13 cellular contexts compared by ENCODE assay signal in the genomic region with DNA sequence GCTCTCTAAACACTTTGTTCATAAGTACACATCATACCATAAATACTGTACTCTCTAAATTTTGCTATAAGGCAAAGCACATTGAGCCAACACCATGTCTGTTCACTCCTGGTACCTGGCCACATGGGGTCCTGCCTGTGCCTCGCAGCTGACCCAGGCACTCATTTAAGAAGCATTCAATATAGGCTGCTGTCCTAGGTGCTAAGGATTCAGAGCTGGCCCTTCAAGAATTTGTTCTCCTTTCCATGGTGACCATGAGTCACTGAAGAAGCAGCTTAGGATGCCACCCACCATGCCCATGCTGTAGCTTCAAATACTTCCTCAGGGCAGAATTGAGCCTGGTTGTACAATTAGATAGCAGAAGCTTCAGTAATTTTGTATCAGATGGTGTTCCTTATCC. TPM values are rescaled to one million over a fixed set of nuclear protein-coding genes. Genes with fewer than 3 reads are reported as not detected.
DNase-seq lines count a peak whose midpoint lies in the region; ATAC-seq and TF ChIP-seq lines count a peak whose summit lies in the region.
"Had no signal": no experiment of that assay in that cellular context is flagged by ENCODE, and none has a peak within 500 bp of the region (broad histone marks: within the 10 kb centered on the region; RNA-seq: fewer than 3 reads in every experiment).

No MANE protein-coding gene starts in this region.

- H3K27me3 ChIP-seq in MG63, result no peaks in the 10 kb centered on the region
- H3K27me3 ChIP-seq in vagina, result no peaks in the 10 kb centered on the region
- H3K27me3 ChIP-seq: Peyer's patch, tibial artery had no signal

- H3K4me3 ChIP-seq in MG63, result no peak overlapping the region
- no peak overlapping the region for H3K4me3 ChIP-seq in vagina
- H3K4me3 ChIP-seq: Peyer's patch, tibial artery had no signal

- intact Hi-C loops in vagina (cut with DNase I), result loop anchor here (5.0 kb wide), 1 partner anchor 37 kb away; no protein-coding TSS in a partner anchor

- TF ChIP-seq CTCF in vagina (IDR thresholded peaks at IDR 0.05), result no peak

- H3K27ac ChIP-seq in vagina, result no peak overlapping the region
- H3K27ac ChIP-seq: Peyer's patch, tibial artery had no signal

- H3K36me3 ChIP-seq in MG63, result no peaks in the 10 kb centered on the region
- no peaks in the 10 kb centered on the region for H3K36me3 ChIP-seq in vagina
- H3K36me3 ChIP-seq: Peyer's patch, tibial artery had no signal

- ATAC-seq in GM21825 (IDR thresholded peaks at IDR 0.05; ENCODE audit: unreplicated experiment), result no peak
- ATAC-seq: sciatic nerve had no signal

- H3K4me1 ChIP-seq in vagina, result no peaks in the 10 kb centered on the region
- H3K4me1 ChIP-seq: Peyer's patch had no signal

- no peak for TF ChIP-seq POLR2A in vagina (IDR thresholded peaks at IDR 0.05)

- DNase-seq in COLO829 (ENCODE audit: low spot score) (peak; percentile 68), MG63 (peak; percentile 11), astrocyte of the hippocampus (ENCODE audit: low read depth, low spot score) (peak; percentile 74), kidney glomerular epithelial cell (lab: John Stamatoyannopoulos, UW) (peak; percentile 58), vagina (ENCODE audit: extremely low spot score in 2 of 2) (no peak), HT-29 (ENCODE audit: low spot score) (no peak), epidermal melanocyte (ENCODE audit: insufficient read length, low spot score) (no peak)
- DNase-seq: activated B cell treated with CpG ODN at 0.5 μM for 24 hours, NCI-H2029 treated with DMSO at 0.1 percent for 48 hours, Peyer's patch, tibial artery had no signal

- no peaks in the 10 kb centered on the region for H3K9me3 ChIP-seq in MG63
- no peaks in the 10 kb centered on the region for H3K9me3 ChIP-seq in vagina
- H3K9me3 ChIP-seq: Peyer's patch, tibial artery had no signal

RNA-seq across cellular contexts. Expression of a gene that starts 39.8 kb away (rescaled TPM):
- total RNA-seq in MG63 (2014; rRNA removed; shearing (Covaris generic); ENCODE audit: low replicate concordance), result 1.5 and 2.5 TPM in 2 replicates
- 0.98 TPM for total RNA-seq in vagina
- total RNA-seq in HT-29 (2014; rRNA removed; shearing (Covaris generic)), result 3.7 and 4.0 TPM in 2 replicates

Comparison
In these comparisons a context has a peak if more than half of its experiments do, and no peak if none do; other contexts are left out.
1. DNase-seq: peak in COLO829 (single experiment), MG63 (single experiment), astrocyte of the hippocampus (single experiment) and kidney glomerular epithelial cell (single experiment); none in vagina (0 of 2), HT-29 (single experiment) and epidermal melanocyte (single experiment).